Comparison of ENCODE assay signal across 11 cellular contexts in the genomic region with DNA sequence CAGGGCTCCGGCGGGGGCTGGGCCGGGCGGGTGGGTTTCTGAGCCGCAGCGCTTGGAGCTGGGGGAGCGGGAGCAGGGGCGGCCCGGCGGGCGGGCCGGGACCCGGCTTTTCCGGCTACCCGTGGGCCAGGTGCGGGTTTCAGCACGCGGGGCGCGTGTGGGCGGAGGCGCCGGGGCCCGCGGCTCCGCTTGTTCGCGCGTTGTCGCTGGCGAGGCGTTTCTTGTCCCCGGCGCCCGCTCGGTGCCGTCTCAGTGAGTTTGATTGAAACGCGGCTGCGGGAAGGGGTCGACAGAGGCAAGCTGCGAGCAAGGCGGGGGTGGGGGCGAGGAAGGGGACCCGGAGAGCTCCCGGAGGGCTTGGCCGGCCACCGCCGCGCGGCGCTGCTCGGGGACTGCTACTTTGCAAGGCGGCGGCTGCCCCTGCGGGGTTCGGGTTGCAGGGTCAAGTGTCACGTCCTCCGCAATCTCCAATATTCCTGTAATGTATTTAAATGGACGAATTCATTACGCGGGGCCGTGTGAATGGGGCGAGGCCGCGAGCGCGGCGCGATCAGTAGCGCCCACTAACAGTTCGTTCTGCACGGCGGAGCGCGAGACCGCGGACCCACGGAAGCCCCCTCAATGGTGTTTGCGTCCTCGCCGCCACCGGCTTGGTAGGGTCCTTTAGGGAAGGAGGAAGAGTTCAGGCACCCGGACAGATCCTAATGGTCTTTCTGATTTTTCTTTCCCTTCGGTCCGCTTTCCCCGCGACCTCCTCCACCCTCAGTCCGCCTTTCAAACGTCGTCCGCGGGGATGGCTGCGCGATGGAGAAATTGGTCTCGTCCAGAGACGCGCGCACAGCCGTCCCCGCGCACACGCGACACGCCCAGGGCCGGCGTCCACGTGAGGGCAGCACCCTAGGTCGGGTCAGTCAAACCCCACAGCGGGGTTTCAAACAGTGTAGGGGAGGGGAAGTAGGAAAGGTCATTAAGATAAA.
DNase-seq lines count a peak whose midpoint lies in the region; ATAC-seq and TF ChIP-seq lines count a peak whose summit lies in the region.
"Had no signal": no experiment of that assay in that cellular context is flagged by ENCODE, and none has a peak within 500 bp of the region (broad histone marks: within the 10 kb centered on the region; RNA-seq: fewer than 3 reads in every experiment).

No MANE protein-coding gene starts in this region.

- H3K9me3 Mint-ChIP-seq in Caco-2 (ENCODE audit: unreplicated experiment) (no peaks in the 10 kb centered on the region), progenitor cell of endocrine pancreas (ENCODE audit: low read depth) (no peaks in the 10 kb centered on the region)

- H3K27ac ChIP-seq in Panc1 (ENCODE audit: low read length) (no peak overlapping the region), esophagus muscularis mucosa (replicated peaks in 1 of 4) (no peak overlapping the region), gastrocnemius medialis (no peak overlapping the region), body of pancreas (no peak overlapping the region)

- BruUV-seq in Caco-2 (replicated peaks; lab: Mats Ljungman, UMichigan), result no TSS peak
- no TSS peak for BruUV-seq in Panc1 (replicated peaks; lab: Mats Ljungman, UMichigan)

- POLR2A ChIA-PET in Caco-2 (lab: Charles Lee), result no interaction called here
- POLR2A ChIA-PET in Panc1 (lab: Charles Lee), result no interaction called here

- no peak for DNase-seq in Caco-2
- DNase-seq in Panc1 (ENCODE audit: low read depth, low spot score), result no peak
- DNase-seq in esophagus muscularis mucosa (ENCODE audit: extremely low spot score), result no peak
- DNase-seq in gastrocnemius medialis, result no peak
- no peak for DNase-seq in body of pancreas
- no peak for DNase-seq in NCI-H446 (lab: John Stamatoyannopoulos, UW)
- DNase-seq in progenitor cell of endocrine pancreas (ENCODE audit: low spot score, unreplicated experiment), result no peak
- DNase-seq: activated CD8-positive, alpha-beta memory T cell treated with anti-CD3 and anti-CD28 coated beads, Interleukin-2, amount 50 U/mL, for 4 hours; effector CD8-positive, alpha-beta T cell; SHP77 had no signal

- H3K4me1 ChIP-seq in Caco-2 (peaks cover 20% of the 10 kb centered on the region), Panc1 (ENCODE audit: control insufficient read depth, insufficient read depth, low read length) (no peaks in the 10 kb centered on the region; the same call in 1 of the 2 replicates), esophagus muscularis mucosa (peaks cover 47 to 60% (median 53%) of the 10 kb centered on the region in 4 donors), gastrocnemius medialis (peaks cover 20 to 32% of the 10 kb centered on the region in 2 donors), body of pancreas (peaks cover 51% of the 10 kb centered on the region)

- H3K27me3 ChIP-seq in Caco-2 (replicated peaks; ENCODE audit: control insufficient read depth, insufficient read depth, low read length) (peaks cover 2% of the 10 kb centered on the region; the same call in 1 of the 2 replicates), Panc1 (ENCODE audit: control insufficient read depth, insufficient read depth, low read length) (peaks cover 48% of the 10 kb centered on the region), esophagus muscularis mucosa (peaks cover 16 to 100% (median 86%) of the 10 kb centered on the region in 4 donors), gastrocnemius medialis (peaks cover 94 to 99% (median 97%) of the 10 kb centered on the region in 3 donors), body of pancreas (peaks cover 4 to 68% of the 10 kb centered on the region in 2 donors)

- TF ChIP-seq POLR2A in esophagus muscularis mucosa (IDR thresholded peaks at IDR 0.05; ENCODE audit: low read depth) (no peak), gastrocnemius medialis (IDR thresholded peaks at IDR 0.05) (no peak), body of pancreas (IDR thresholded peaks at IDR 0.05) (no peak)

- TF ChIP-seq CTCF in Caco-2 (IDR thresholded peaks at IDR 0.05; ENCODE audit: insufficient read depth in 1 of 2, low read depth in 1 of 2, low read length in 1 of 2, severe bottlenecking in 1 of 2, unreplicated experiment in 1 of 2) (no peak), Panc1 (IDR thresholded peaks at IDR 0.05) (no peak), esophagus muscularis mucosa (IDR thresholded peaks at IDR 0.05) (no peak), gastrocnemius medialis (IDR thresholded peaks at IDR 0.05 in 4 of 5, conservative IDR thresholded peaks at IDR 0.05 in 1 of 5) (no peak), body of pancreas (IDR thresholded peaks at IDR 0.05) (no peak), progenitor cell of endocrine pancreas (IDR thresholded peaks at IDR 0.05; ENCODE audit: unreplicated experiment) (no peak)

- H3K9me3 ChIP-seq in Caco-2, result no peaks in the 10 kb centered on the region
- H3K9me3 ChIP-seq in Panc1 (ENCODE audit: control insufficient read depth, insufficient read depth, low read depth, low read length), result no peaks in the 10 kb centered on the region
- no peaks in the 10 kb centered on the region for H3K9me3 ChIP-seq in esophagus muscularis mucosa
- H3K9me3 ChIP-seq in gastrocnemius medialis, result no peaks in the 10 kb centered on the region
- H3K9me3 ChIP-seq in body of pancreas, result no peaks in the 10 kb centered on the region

- H3K36me3 Mint-ChIP-seq in Caco-2 (ENCODE audit: insufficient read depth, unreplicated experiment) (no peaks in the 10 kb centered on the region), progenitor cell of endocrine pancreas (ENCODE audit: insufficient read depth) (no peaks in the 10 kb centered on the region)

- H3K4me1 Mint-ChIP-seq in Caco-2 (ENCODE audit: low read depth, unreplicated experiment) (peaks cover 6% of the 10 kb centered on the region), progenitor cell of endocrine pancreas (ENCODE audit: low read depth) (peaks cover 4% of the 10 kb centered on the region)

- peaks cover 39% of the 10 kb centered on the region for H3K27me3 Mint-ChIP-seq in Caco-2 (ENCODE audit: insufficient read depth, unreplicated experiment)
- H3K27me3 Mint-ChIP-seq in progenitor cell of endocrine pancreas, result peaks cover 91% of the 10 kb centered on the region

- WGBS in esophagus muscularis mucosa, result 3% methylated on average over 53 of the region's 110 CpGs
- 3 to 5% methylated on average over 55 to 103 of the region's 110 CpGs for WGBS in body of pancreas, 2 donors

- peak overlapping the region; percentile 55 for H3K4me3 Mint-ChIP-seq in Caco-2 (ENCODE audit: unreplicated experiment)
- no peak overlapping the region for H3K4me3 Mint-ChIP-seq in progenitor cell of endocrine pancreas (ENCODE audit: low read depth)

- CTCF ChIA-PET in Caco-2 (lab: Charles Lee) (no interaction called here), Panc1 (lab: Charles Lee) (no interaction called here)

- TF ChIP-seq EP300 in esophagus muscularis mucosa (IDR thresholded peaks at IDR 0.05), result no peak

- ATAC-seq in Panc1 (no peak), gastrocnemius medialis (no peak), body of pancreas (no peak), GM19463 (IDR thresholded peaks at IDR 0.05; ENCODE audit: unreplicated experiment) (no peak)

- no peaks in the 10 kb centered on the region for H3K36me3 ChIP-seq in Caco-2 (ENCODE audit: control insufficient read depth, insufficient read depth, low read length)
- H3K36me3 ChIP-seq in Panc1 (ENCODE audit: control insufficient read depth, insufficient read depth, low read length), result 0 out of 2 replicates have a peak, but pooled peaks cover 3% of the 10 kb centered on the region
- no peaks in the 10 kb centered on the region for H3K36me3 ChIP-seq in esophagus muscularis mucosa
- no peaks in the 10 kb centered on the region for H3K36me3 ChIP-seq in gastrocnemius medialis
- no peaks in the 10 kb centered on the region for H3K36me3 ChIP-seq in body of pancreas (replicated peaks in 1 of 2; ENCODE audit: insufficient read depth in 1 of 2, low read depth in 2 of 2)

- intact Hi-C loops in Caco-2 (cut with micrococcal nuclease; ENCODE audit: unreplicated experiment) (no loop called here), Panc1 (cut with micrococcal nuclease; ENCODE audit: unreplicated experiment) (no loop called here), esophagus muscularis mucosa (cut with DNase I) (no loop called here), gastrocnemius medialis (cut with DNase I; ENCODE audit: low total_unique reads) (no loop called here), body of pancreas (cut with DNase I) (no loop called here)

- no peak overlapping the region for H3K27ac Mint-ChIP-seq in Caco-2 (ENCODE audit: unreplicated experiment)
- H3K27ac Mint-ChIP-seq in progenitor cell of endocrine pancreas, result no peak overlapping the region

- H3K4me3 ChIP-seq in Caco-2 (ENCODE audit: low read depth, low read length) (peak overlapping the region; percentile 28), Panc1 (ENCODE audit: low read depth in 2 of 2, low read length in 2 of 2) (peak overlapping the region; percentile 16 to 27; a peak in 3 of 4 replicates), esophagus muscularis mucosa (peak overlapping the region; percentile 40 to 51 (median 44)), gastrocnemius medialis (peak overlapping the region in 3 of 4 donors; percentile 38 to 52 (median 41)), body of pancreas (peak overlapping the region in 1 of 2 donors; percentile 5)

- in situ Hi-C loops in Panc1 (cut with HindIII; ENCODE audit: low pct_unique_long_range_greater_than_20kb, low sequenced_read_pairs) (no loop called here), gastrocnemius medialis (cut with MboI; ENCODE audit: low sequenced_read_pairs in 4 of 4) (no loop called here)
